Comparison of ENCODE assay signal across 8 cellular contexts in the genomic region with DNA sequence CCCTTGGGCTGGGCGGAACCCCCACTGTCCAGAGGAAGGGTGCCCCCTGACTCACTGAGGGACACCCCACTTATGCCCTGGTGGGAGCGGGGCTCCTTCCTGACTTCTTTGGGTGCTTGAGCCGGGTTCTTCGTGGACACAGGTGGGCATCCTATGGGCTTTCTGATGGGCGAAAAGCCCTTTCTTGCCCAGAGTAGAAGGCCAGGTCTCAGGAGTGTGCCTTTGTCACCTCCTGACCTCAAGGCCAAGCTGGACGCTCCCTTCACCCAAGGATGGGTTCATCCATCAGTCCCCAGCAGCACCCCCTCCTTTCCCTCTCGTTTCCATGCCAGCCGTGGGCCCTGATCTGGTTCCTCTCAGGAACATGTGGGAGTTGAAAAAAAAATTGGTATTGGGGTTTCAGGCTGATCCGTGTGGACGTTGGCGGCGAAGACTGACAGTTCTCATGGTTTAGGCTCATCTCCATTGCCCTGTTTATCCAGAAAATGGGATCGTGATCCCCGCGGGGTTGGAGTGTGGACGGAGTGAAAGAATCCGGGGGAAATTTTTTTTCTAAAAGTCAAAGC. TPM values are rescaled to one million over a fixed set of nuclear protein-coding genes. Genes with fewer than 3 reads are reported as not detected.
DNase-seq lines count a peak whose midpoint lies in the region; ATAC-seq lines count a peak whose summit lies in the region.

No MANE protein-coding gene starts in this region.

- no peaks in the 10 kb centered on the region for H3K9me3 ChIP-seq in naive thymus-derived CD4-positive, alpha-beta T cell (ENCODE audit: control insufficient read depth in 2 of 3, low read length in 3 of 3)

- peak overlapping the region; percentile 59 for H3K4me3 ChIP-seq in naive thymus-derived CD4-positive, alpha-beta T cell (ENCODE audit: low read length)

- no peaks in the 10 kb centered on the region for H3K27me3 Mint-ChIP-seq in central memory CD8-positive, alpha-beta T cell
- no peaks in the 10 kb centered on the region for H3K27me3 Mint-ChIP-seq in naive thymus-derived CD4-positive, alpha-beta T cell

- H3K4me3 Mint-ChIP-seq in central memory CD8-positive, alpha-beta T cell = no peak overlapping the region
- peak overlapping the region in 8 of 10 donors; percentile 91 to 99 (median 94) for H3K4me3 Mint-ChIP-seq in naive thymus-derived CD4-positive, alpha-beta T cell

- peaks cover 6% of the 10 kb centered on the region for H3K36me3 Mint-ChIP-seq in central memory CD8-positive, alpha-beta T cell (ENCODE audit: insufficient read depth)
- H3K36me3 Mint-ChIP-seq in naive thymus-derived CD4-positive, alpha-beta T cell = peaks cover 0 to 23% (median 0%) of the 10 kb centered on the region in 5 donors

- POLR2A ChIA-PET in naive thymus-derived CD4-positive, alpha-beta T cell (lab: Charles Lee) = interaction anchor here (1.0 to 4.5 kb wide), 12 partner anchors 10 to 113 kb away, joined by 3 to 26 read pairs (median 6); partner anchors contain the start of gene EEIG1

- CTCF ChIA-PET in naive thymus-derived CD4-positive, alpha-beta T cell (lab: Charles Lee) = interaction anchor here (0.7 to 1.7 kb wide), 3 partner anchors 22 to 94 kb away, joined by 3 read pairs; no protein-coding TSS in a partner anchor

- H3K27me3 ChIP-seq in naive thymus-derived CD4-positive, alpha-beta T cell (ENCODE audit: control insufficient read depth in 2 of 2, insufficient read depth in 2 of 2, low read length in 2 of 2) = no peaks in the 10 kb centered on the region

- H3K36me3 ChIP-seq in naive thymus-derived CD4-positive, alpha-beta T cell (ENCODE audit: control insufficient read depth in 2 of 3, insufficient read depth in 3 of 3, low read length in 3 of 3) = peaks cover 0 to 4% (median 0%) of the 10 kb centered on the region in 3 experiments

- intact Hi-C loops in naive thymus-derived CD4-positive, alpha-beta T cell (cut with micrococcal nuclease) = loop anchor here (1.0 to 10.0 kb wide), 9 partner anchors 16 to 351 kb away; partner anchors contain the start of genes CDK9 (in 2 of the 2), COQ4 (in 1 of the 2), PTGES2 (in 1 of the 2) and PTRH1 (in 1 of the 2)

- H3K27ac ChIP-seq in naive thymus-derived CD4-positive, alpha-beta T cell (ENCODE audit: low read depth, low read length) = peak overlapping the region; percentile 70

- ATAC-seq in central memory CD8-positive, alpha-beta T cell (replicated peaks; ENCODE audit: extremely low read depth, poor library complexity, severe bottlenecking) = no peak
- no peak for ATAC-seq in naive thymus-derived CD4-positive, alpha-beta T cell
- ATAC-seq in HG02610 (IDR thresholded peaks at IDR 0.05; ENCODE audit: unreplicated experiment) (no peak), GM18870 (IDR thresholded peaks at IDR 0.05; ENCODE audit: unreplicated experiment) (no peak), HG03520 (IDR thresholded peaks at IDR 0.05; ENCODE audit: unreplicated experiment) (no peak)

- DNase-seq in EL (peak; percentile 36), M059J (ENCODE audit: low read depth) (peak; percentile 34), cerebellar nuclear complex (lab: John Stamatoyannopoulos, UW) (no peak)
- DNase-seq in central memory CD8-positive, alpha-beta T cell (ENCODE audit: low spot score in 2 of 2) = no peak
- DNase-seq in naive thymus-derived CD4-positive, alpha-beta T cell = no peak

- peak overlapping the region; percentile 92 for H3K27ac Mint-ChIP-seq in central memory CD8-positive, alpha-beta T cell (ENCODE audit: low read depth)
- peak overlapping the region; percentile 74 to 94 (median 85) for H3K27ac Mint-ChIP-seq in naive thymus-derived CD4-positive, alpha-beta T cell

- peaks cover 54 to 59% of the 10 kb centered on the region in 2 donors for H3K4me1 ChIP-seq in naive thymus-derived CD4-positive, alpha-beta T cell (ENCODE audit: control insufficient read depth in 2 of 2, insufficient read depth in 2 of 2, low read length in 2 of 2)

- peaks cover 57% of the 10 kb centered on the region for H3K4me1 Mint-ChIP-seq in central memory CD8-positive, alpha-beta T cell
- peaks cover 45 to 69% (median 53%) of the 10 kb centered on the region in 7 donors for H3K4me1 Mint-ChIP-seq in naive thymus-derived CD4-positive, alpha-beta T cell

- H3K9me3 Mint-ChIP-seq in central memory CD8-positive, alpha-beta T cell = no peaks in the 10 kb centered on the region
- H3K9me3 Mint-ChIP-seq in naive thymus-derived CD4-positive, alpha-beta T cell = no peaks in the 10 kb centered on the region

RNA-seq across cellular contexts. Expression of gene SLC25A25, which starts 0.7 kb away (rescaled TPM):
- total RNA-seq in M059J (2014; rRNA removed; shearing (Covaris generic)) = 8.7 and 19.8 TPM in 2 replicates
- 10 to 100 TPM; 12.4 to 26.3 (median 15.1) TPM for total RNA-seq in naive thymus-derived CD4-positive, alpha-beta T cell
- 10 to 100 TPM in 1 of 2 donors, 1 to 10 TPM in 1; 8.4 to 14.7 TPM for polyA plus RNA-seq in naive thymus-derived CD4-positive, alpha-beta T cell

RNA-seq across cellular contexts. Expression of gene NAIF1, which starts 1.6 kb away (rescaled TPM):
- total RNA-seq in M059J (2014; rRNA removed; shearing (Covaris generic)) = 10.5 and 13.7 TPM in 2 replicates
- total RNA-seq in naive thymus-derived CD4-positive, alpha-beta T cell = 10 to 100 TPM; 10.7 to 13.3 (median 11.8) TPM
- 10 to 100 TPM in 1 of 2 donors, 1 to 10 TPM in 1; 8.6 to 14.8 TPM for polyA plus RNA-seq in naive thymus-derived CD4-positive, alpha-beta T cell

RNA-seq across cellular contexts. Expression of gene PTGES2, which starts 58.8 kb away (rescaled TPM):
- total RNA-seq in M059J (2014; rRNA removed; shearing (Covaris generic)) = 34.9 and 53.8 TPM in 2 replicates
- 10 to 100 TPM; 52.0 to 70.8 (median 61.3) TPM for total RNA-seq in naive thymus-derived CD4-positive, alpha-beta T cell
- 10 to 100 TPM; 32.3 to 36.1 TPM for polyA plus RNA-seq in naive thymus-derived CD4-positive, alpha-beta T cell

Comparison
In these comparisons a context has a peak if more than half of its experiments do, and no peak if none do; other contexts are left out.
1. DNase-seq: peak in EL (single experiment) and M059J (single experiment); none in central memory CD8-positive, alpha-beta T cell (0 of 2), naive thymus-derived CD4-positive, alpha-beta T cell (0 of 9) and cerebellar nuclear complex (0 of 2).